ENCODE assay signal across 18 cellular contexts in genomic region chr1:51323778-51324177, GRCh38. TPM values are rescaled to one million over a fixed set of nuclear protein-coding genes. Genes with fewer than 3 reads are reported as not detected.
"Had no signal": no experiment of that assay in that cellular context is flagged by ENCODE, and none has a peak within 500 bp of the region (broad histone marks: within the 10 kb centered on the region; RNA-seq: fewer than 3 reads in every experiment).

No MANE protein-coding gene starts in this region.

- H3K36me3 ChIP-seq: MG63, SJSA1 had no signal

- H3K9me3 ChIP-seq: MG63, SJSA1 had no signal

- DNase-seq: KBM-7, MG63, NCI-H1092, NCI-H1105 treated with DMSO at 0.1 percent for 48 hours, NCI-H1417 treated with DMSO at 0.1 percent for 48 hours, NCI-H146, NCI-H1694 treated with DMSO at 0.1 percent for 48 hours, NCI-H1930, NCI-H2107, NCI-H2227 treated with DMSO at 0.1 percent for 48 hours, NCI-H524, NCI-H774, Right ventricle myocardium superior, RPMI8226, SIG-M5 had no signal

- H3K27ac ChIP-seq: SJSA1, SK-N-MC had no signal

- H3K4me1 ChIP-seq: SJSA1 had no signal

- H3K27me3 ChIP-seq: MG63, SJSA1 had no signal

- H3K4me3 ChIP-seq: MG63, SJSA1, SK-N-MC had no signal

RNA-seq across cellular contexts. Expression of gene TTC39A, which starts 6.6 kb away (rescaled TPM):
- total RNA-seq: LHCN-M2, SJSA1 had no signal
